Comparison of ENCODE assay signal across 6 cellular contexts in the genomic region with DNA sequence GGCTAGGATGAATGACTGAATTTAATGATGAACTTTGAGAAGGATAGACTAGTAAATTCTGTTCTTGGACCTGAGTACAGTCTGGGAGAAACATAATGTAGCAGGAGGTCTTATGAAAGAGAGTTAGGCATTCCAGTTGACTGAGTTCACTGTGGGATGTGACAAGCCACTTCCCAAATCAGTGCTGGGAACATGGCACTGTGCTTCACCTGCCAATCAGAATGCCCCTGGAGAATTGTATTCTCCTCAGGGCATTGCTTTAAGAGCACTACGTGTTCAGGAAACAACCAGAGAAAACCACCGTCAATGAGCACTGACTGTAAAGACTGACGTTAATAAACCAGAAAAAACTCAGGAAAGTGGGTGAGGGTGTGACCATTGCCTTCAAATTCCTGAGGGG. TPM values are rescaled to one million over a fixed set of nuclear protein-coding genes. Genes with fewer than 3 reads are reported as not detected.
DNase-seq lines count a peak whose midpoint lies in the region; ATAC-seq and TF ChIP-seq lines count a peak whose summit lies in the region.

No MANE protein-coding gene starts in this region.

- peak overlapping the region; percentile 83 for H3K27ac Mint-ChIP-seq in activated naive CD8-positive, alpha-beta T cell treated with anti-CD3 and anti-CD28 coated beads, Interleukin-2, amount 10 ng/mL, durations not matched to agents 7 days and 5 days

- DNase-seq in GM12865 (ENCODE audit: low read depth): peak; percentile 34
- DNase-seq in activated naive CD8-positive, alpha-beta T cell treated with anti-CD3 and anti-CD28 coated beads, Interleukin-2, amount 10 ng/mL, durations not matched to agents 7 days and 5 days: no peak
- DNase-seq in myocyte (ENCODE audit: low read depth): peak; percentile 75
- no peak for DNase-seq in NCI-H226
- DNase-seq in RPMI8226: no peak

- peak overlapping the region; percentile 92 for H3K4me3 Mint-ChIP-seq in activated naive CD8-positive, alpha-beta T cell treated with anti-CD3 and anti-CD28 coated beads, Interleukin-2, amount 10 ng/mL, durations not matched to agents 7 days and 5 days

- peaks cover 35% of the 10 kb centered on the region for H3K36me3 Mint-ChIP-seq in activated naive CD8-positive, alpha-beta T cell treated with anti-CD3 and anti-CD28 coated beads, Interleukin-2, amount 10 ng/mL, durations not matched to agents 7 days and 5 days

- H3K9me3 Mint-ChIP-seq in activated naive CD8-positive, alpha-beta T cell treated with anti-CD3 and anti-CD28 coated beads, Interleukin-2, amount 10 ng/mL, durations not matched to agents 7 days and 5 days: no peaks in the 10 kb centered on the region

- TF ChIP-seq CTCF in GM12865 (IDR thresholded peaks at IDR 0.05; ENCODE audit: insufficient read depth, low read depth, low read length, missing control alignments): no peak

- ATAC-seq in activated naive CD8-positive, alpha-beta T cell treated with anti-CD3 and anti-CD28 coated beads, Interleukin-2, amount 10 ng/mL, durations not matched to agents 7 days and 5 days (ENCODE audit: low read depth): no peak
- no peak for ATAC-seq in HG03175 (IDR thresholded peaks at IDR 0.05; ENCODE audit: unreplicated experiment)

- no peaks in the 10 kb centered on the region for H3K27me3 Mint-ChIP-seq in activated naive CD8-positive, alpha-beta T cell treated with anti-CD3 and anti-CD28 coated beads, Interleukin-2, amount 10 ng/mL, durations not matched to agents 7 days and 5 days

- peaks cover 73% of the 10 kb centered on the region for H3K4me1 Mint-ChIP-seq in activated naive CD8-positive, alpha-beta T cell treated with anti-CD3 and anti-CD28 coated beads, Interleukin-2, amount 10 ng/mL, durations not matched to agents 7 days and 5 days

- POLR2A ChIA-PET in activated naive CD8-positive, alpha-beta T cell treated with anti-CD3 and anti-CD28 coated beads, Interleukin-2, amount 10 ng/mL, durations not matched to agents 7 days and 5 days (lab: Charles Lee): interaction anchor here (1.0 to 10.6 kb wide), 10 partner anchors 11 to 90 kb away, joined by 3 to 214 read pairs (median 13); partner anchors contain the start of genes CD72, CREB3, GBA2 and RGP1

- peak overlapping the region; percentile 89 for H3K4me3 ChIP-seq in GM12865 (ENCODE audit: low read depth, low read length)

RNA-seq across cellular contexts. Expression of gene CCDC107, which starts 1.2 kb away (rescaled TPM):
- 10 to 100 TPM; 32.7 to 36.3 TPM for total RNA-seq in activated naive CD8-positive, alpha-beta T cell treated with anti-CD3 and anti-CD28 coated beads, Interleukin-2, amount 10 ng/mL, durations not matched to agents 7 days and 5 days
- 9.8 and 14.0 TPM in 2 replicates for total RNA-seq in myocyte
- 32.2 TPM for polyA plus RNA-seq in myocyte (2012)

RNA-seq across cellular contexts. Expression of gene RMRP, which starts 1.5 kb away (rescaled TPM):
- over 10,000 TPM; 10,447 to 10,452 TPM for total RNA-seq in activated naive CD8-positive, alpha-beta T cell treated with anti-CD3 and anti-CD28 coated beads, Interleukin-2, amount 10 ng/mL, durations not matched to agents 7 days and 5 days
- total RNA-seq in myocyte: 1,100 and 3,603 TPM in 2 replicates
- polyA plus RNA-seq in myocyte (2012): 4.5 TPM

RNA-seq across cellular contexts. Expression of gene ARHGEF39, which starts 5.7 kb away (rescaled TPM):
- 10 to 100 TPM; 13.1 to 13.4 TPM for total RNA-seq in activated naive CD8-positive, alpha-beta T cell treated with anti-CD3 and anti-CD28 coated beads, Interleukin-2, amount 10 ng/mL, durations not matched to agents 7 days and 5 days
- not detected in 2 replicates for total RNA-seq in myocyte
- polyA plus RNA-seq in myocyte (2012): 0.44 TPM

RNA-seq across cellular contexts. Expression of gene SIT1, which starts 8.6 kb away (rescaled TPM):
- total RNA-seq in activated naive CD8-positive, alpha-beta T cell treated with anti-CD3 and anti-CD28 coated beads, Interleukin-2, amount 10 ng/mL, durations not matched to agents 7 days and 5 days: 100 to 1,000 TPM; 174 to 195 TPM
- not detected in 2 replicates for total RNA-seq in myocyte
- not detected for polyA plus RNA-seq in myocyte (2012)

RNA-seq across cellular contexts. Expression of gene CA9, which starts 14.4 kb away (rescaled TPM):
- total RNA-seq in activated naive CD8-positive, alpha-beta T cell treated with anti-CD3 and anti-CD28 coated beads, Interleukin-2, amount 10 ng/mL, durations not matched to agents 7 days and 5 days: 1 to 10 TPM in 1 of 2 experiments, under 1 TPM in 1; 0.86 to 1.2 TPM
- 0.10 TPM in 1 of 2 replicates, not detected in the other for total RNA-seq in myocyte
- polyA plus RNA-seq in myocyte (2012): 0.05 TPM

Comparison
In these comparisons a context has a peak if more than half of its experiments do, and no peak if none do; other contexts are left out.
1. DNase-seq: peak in GM12865 (single experiment) and myocyte (single experiment); none in activated naive CD8-positive, alpha-beta T cell treated with anti-CD3 and anti-CD28 coated beads, Interleukin-2, amount 10 ng/mL, durations not matched to agents 7 days and 5 days (single experiment), NCI-H226 (single experiment) and RPMI8226 (single experiment).
2. RNA of gene ARHGEF39, which starts 5.7 kb away (total RNA-seq): 13.1 to 13.4 TPM in activated naive CD8-positive, alpha-beta T cell treated with anti-CD3 and anti-CD28 coated beads, Interleukin-2, amount 10 ng/mL, durations not matched to agents 7 days and 5 days; not detected in myocyte; every median in the first group is over 10 times any median in the second.